Comparison of ENCODE assay signal across 12 cellular contexts in genomic region chr19:7393459-7393858, GRCh38. TPM values are rescaled to one million over a fixed set of nuclear protein-coding genes. Genes with fewer than 3 reads are reported as not detected.
DNase-seq lines count a peak whose midpoint lies in the region; ATAC-seq and TF ChIP-seq lines count a peak whose summit lies in the region.
"Had no signal": no experiment of that assay in that cellular context is flagged by ENCODE, and none has a peak within 500 bp of the region (broad histone marks: within the 10 kb centered on the region; RNA-seq: fewer than 3 reads in every experiment).

No MANE protein-coding gene starts in this region.

- no peaks in the 10 kb centered on the region for H3K27me3 ChIP-seq in CD4-positive, CD25-positive, alpha-beta regulatory T cell (ENCODE audit: control insufficient read depth, insufficient read depth, low read length)
- H3K27me3 ChIP-seq in GM23338 (ENCODE audit: insufficient read depth) = no peaks in the 10 kb centered on the region

- no peak for TF ChIP-seq CTCF in GM23338 (conservative IDR thresholded peaks at IDR 0.05; ENCODE audit: low read depth in 2 of 2)

- no peaks in the 10 kb centered on the region for H3F3A ChIP-seq in GM23338 (replicated peaks; ENCODE audit: low read depth)

- no peak for ATAC-seq in CD4-positive, CD25-positive, alpha-beta regulatory T cell (ENCODE audit: low read depth in 2 of 2)
- ATAC-seq in GM23338 (no peak), HG03159 (IDR thresholded peaks at IDR 0.05; ENCODE audit: unreplicated experiment) (no peak)
- ATAC-seq in naive thymus-derived CD8-positive, alpha-beta T cell = peak in 1 of 2 donors; percentile 1

- H3K36me3 Mint-ChIP-seq in CD4-positive, CD25-positive, alpha-beta regulatory T cell = peaks cover 8% of the 10 kb centered on the region
- no peaks in the 10 kb centered on the region for H3K36me3 Mint-ChIP-seq in GM23338 (ENCODE audit: low read depth)
- peaks cover 6% of the 10 kb centered on the region for H3K36me3 Mint-ChIP-seq in activated T-helper 2 cell treated with anti-CD3 and anti-CD28 coated beads, Interferon-gamma antibody, Interleukin-2, Interleukin-4, amounts not matched to agents 10 μg/mL and 5 μg/mL and 100 μg/mL, durations not matched to agents 14 hours and 24 hours and 36 hours (ENCODE audit: low read depth)
- peaks cover 0 to 66% (median 9%) of the 10 kb centered on the region in 3 donors for H3K36me3 Mint-ChIP-seq in naive thymus-derived CD8-positive, alpha-beta T cell

- peaks cover 0 to 54% (median 28%) of the 10 kb centered on the region in 4 donors for H3K4me1 Mint-ChIP-seq in CD4-positive, CD25-positive, alpha-beta regulatory T cell
- H3K4me1 Mint-ChIP-seq in GM23338 = peaks cover 5% of the 10 kb centered on the region
- H3K4me1 Mint-ChIP-seq in activated T-helper 2 cell treated with anti-CD3 and anti-CD28 coated beads, Interferon-gamma antibody, Interleukin-2, Interleukin-4, amounts not matched to agents 10 μg/mL and 5 μg/mL and 100 μg/mL, durations not matched to agents 14 hours and 24 hours and 36 hours (ENCODE audit: low read depth) = peaks cover 10% of the 10 kb centered on the region
- peaks cover 13 to 53% (median 36%) of the 10 kb centered on the region in 4 donors for H3K4me1 Mint-ChIP-seq in naive thymus-derived CD8-positive, alpha-beta T cell

- no peaks in the 10 kb centered on the region for H3K9me3 Mint-ChIP-seq in CD4-positive, CD25-positive, alpha-beta regulatory T cell
- H3K9me3 Mint-ChIP-seq in GM23338 = no peaks in the 10 kb centered on the region
- no peaks in the 10 kb centered on the region for H3K9me3 Mint-ChIP-seq in activated T-helper 2 cell treated with anti-CD3 and anti-CD28 coated beads, Interferon-gamma antibody, Interleukin-2, Interleukin-4, amounts not matched to agents 10 μg/mL and 5 μg/mL and 100 μg/mL, durations not matched to agents 14 hours and 24 hours and 36 hours
- no peaks in the 10 kb centered on the region for H3K9me3 Mint-ChIP-seq in naive thymus-derived CD8-positive, alpha-beta T cell

- H3K27ac Mint-ChIP-seq in CD4-positive, CD25-positive, alpha-beta regulatory T cell = peak overlapping the region; percentile 85 to 90 (median 87)
- H3K27ac Mint-ChIP-seq in GM23338 = no peak overlapping the region
- H3K27ac Mint-ChIP-seq in activated T-helper 2 cell treated with anti-CD3 and anti-CD28 coated beads, Interferon-gamma antibody, Interleukin-2, Interleukin-4, amounts not matched to agents 10 μg/mL and 5 μg/mL and 100 μg/mL, durations not matched to agents 14 hours and 24 hours and 36 hours = peak overlapping the region; percentile 10
- H3K27ac Mint-ChIP-seq in naive thymus-derived CD8-positive, alpha-beta T cell = peak overlapping the region in 9 of 10 donors; percentile 45 to 91 (median 76)

- H3K27ac ChIP-seq in CD4-positive, CD25-positive, alpha-beta regulatory T cell (ENCODE audit: insufficient read depth, low read length, poor library complexity, severe bottlenecking) = peak overlapping the region; percentile 73
- H3K27ac ChIP-seq in GM23338 (ENCODE audit: low read depth) = no peak overlapping the region

- H3K4me1 ChIP-seq in CD4-positive, CD25-positive, alpha-beta regulatory T cell (ENCODE audit: control insufficient read depth, insufficient read depth, low read length, poor library complexity, severe bottlenecking) = peaks cover 35% of the 10 kb centered on the region
- H3K4me1 ChIP-seq in GM23338 (ENCODE audit: insufficient read depth) = peaks cover 6% of the 10 kb centered on the region

- H4K20me1 ChIP-seq in GM23338 (replicated peaks; ENCODE audit: insufficient read depth) = no peaks in the 10 kb centered on the region; the same call in none of the 2 replicates

- no peaks in the 10 kb centered on the region for H3K9me2 ChIP-seq in GM23338 (ENCODE audit: insufficient read depth)

- H3K4me2 ChIP-seq in GM23338 = no peak overlapping the region

- intact Hi-C loops in activated T-helper 2 cell treated with anti-CD3 and anti-CD28 coated beads, Interferon-gamma antibody, Interleukin-2, Interleukin-4, amounts not matched to agents 10 μg/mL and 5 μg/mL and 100 μg/mL, durations not matched to agents 14 hours and 24 hours and 36 hours (cut with micrococcal nuclease) = loop anchor here (10.0 kb wide), 1 partner anchor 111 kb away; no protein-coding TSS in a partner anchor

- DNase-seq in CD4-positive, CD25-positive, alpha-beta regulatory T cell = no peak
- DNase-seq in GM23338 (ENCODE audit: low spot score) (no peak), NCI-H1417 treated with DMSO at 0.1 percent for 48 hours (lab: John Stamatoyannopoulos, UW) (no peak), foreskin melanocyte (no peak), NCI-H1930 (lab: John Stamatoyannopoulos, UW) (no peak)
- no peak for DNase-seq in activated T-helper 2 cell treated with anti-CD3 and anti-CD28 coated beads, Interferon-gamma antibody, Interleukin-2, Interleukin-4, amounts not matched to agents 10 μg/mL and 5 μg/mL and 100 μg/mL, durations not matched to agents 14 hours and 24 hours and 36 hours (ENCODE audit: low spot score)
- no peak for DNase-seq in naive thymus-derived CD8-positive, alpha-beta T cell
- DNase-seq: islet precursor cell, NCI-H2107, NCI-H774, SHP77 had no signal

- H3K4me3 Mint-ChIP-seq in CD4-positive, CD25-positive, alpha-beta regulatory T cell = peak overlapping the region; percentile 28 to 90 (median 82)
- peak overlapping the region; percentile 55 for H3K4me3 Mint-ChIP-seq in GM23338
- peak overlapping the region; percentile 87 for H3K4me3 Mint-ChIP-seq in activated T-helper 2 cell treated with anti-CD3 and anti-CD28 coated beads, Interferon-gamma antibody, Interleukin-2, Interleukin-4, amounts not matched to agents 10 μg/mL and 5 μg/mL and 100 μg/mL, durations not matched to agents 14 hours and 24 hours and 36 hours (ENCODE audit: low read depth)
- H3K4me3 Mint-ChIP-seq in naive thymus-derived CD8-positive, alpha-beta T cell = peak overlapping the region; percentile 16 to 90 (median 62)

- no peaks in the 10 kb centered on the region for H3K27me3 Mint-ChIP-seq in CD4-positive, CD25-positive, alpha-beta regulatory T cell
- peaks cover 3% of the 10 kb centered on the region for H3K27me3 Mint-ChIP-seq in GM23338 (ENCODE audit: insufficient read depth, low read depth, poor library complexity)
- H3K27me3 Mint-ChIP-seq in activated T-helper 2 cell treated with anti-CD3 and anti-CD28 coated beads, Interferon-gamma antibody, Interleukin-2, Interleukin-4, amounts not matched to agents 10 μg/mL and 5 μg/mL and 100 μg/mL, durations not matched to agents 14 hours and 24 hours and 36 hours (ENCODE audit: low read depth) = no peaks in the 10 kb centered on the region
- no peaks in the 10 kb centered on the region for H3K27me3 Mint-ChIP-seq in naive thymus-derived CD8-positive, alpha-beta T cell

- peaks cover 34% of the 10 kb centered on the region for H3K79me2 ChIP-seq in GM23338 (replicated peaks; ENCODE audit: insufficient read depth)

- POLR2A ChIA-PET in naive thymus-derived CD8-positive, alpha-beta T cell (lab: Charles Lee) = interaction anchor here (0.6 to 5.2 kb wide), 6 partner anchors 14 to 48 kb away, joined by 3 to 40 read pairs (median 4); partner anchors contain the start of gene ARHGEF18

- H3K9me3 ChIP-seq in CD4-positive, CD25-positive, alpha-beta regulatory T cell (ENCODE audit: control insufficient read depth in 2 of 2, low read length in 2 of 2) = no peaks in the 10 kb centered on the region

- H3K4me3 ChIP-seq in CD4-positive, CD25-positive, alpha-beta regulatory T cell (ENCODE audit: low read depth, low read length) = no peak overlapping the region
- H3K4me3 ChIP-seq in GM23338 = no peak overlapping the region

- no peak overlapping the region for H2AFZ ChIP-seq in GM23338

- peaks cover 30% of the 10 kb centered on the region for H3K36me3 ChIP-seq in CD4-positive, CD25-positive, alpha-beta regulatory T cell (ENCODE audit: control insufficient read depth, insufficient read depth, low read length)
- no peaks in the 10 kb centered on the region for H3K36me3 ChIP-seq in GM23338 (ENCODE audit: insufficient read depth)

TF ChIP-seq in GM23338, 12 proteins besides CTCF, POLR2A, EP300 and RAD21 (continues in another document):
- TF ChIP-seq ZNF114 (CRISPR knock-in tag; IDR thresholded peaks at IDR 0.05) = no peak
- TF ChIP-seq EZH2 (IDR thresholded peaks at IDR 0.05; ENCODE audit: low read depth, unreplicated experiment) = no peak
- TF ChIP-seq ZNF331 (CRISPR knock-in tag; IDR thresholded peaks at IDR 0.05; ENCODE audit: low read depth) = no peak
- TF ChIP-seq JUNB (IDR thresholded peaks at IDR 0.05; ENCODE audit: unreplicated experiment) = no peak
- no peak for TF ChIP-seq POLR2AphosphoS5 (IDR thresholded peaks at IDR 0.05; ENCODE audit: low read depth)
- no peak for TF ChIP-seq ETS1 (IDR thresholded peaks at IDR 0.05)

RNA-seq across cellular contexts. Expression of gene ARHGEF18, which starts 44.7 kb away (rescaled TPM):
- 155 TPM for total RNA-seq in CD4-positive, CD25-positive, alpha-beta regulatory T cell
- 1 to 10 TPM; 2.5 to 7.1 (median 4.0) TPM for polyA plus RNA-seq in CD4-positive, CD25-positive, alpha-beta regulatory T cell
- 44.0 and 47.6 TPM in 2 replicates for total RNA-seq in GM23338 (2014; rRNA removed; shearing (Covaris generic))
- 12.8 and 14.6 TPM in 2 replicates for polyA plus RNA-seq in GM23338 (2016; fragmentation: Nextera tagmentation; extraction: Ambion mirVana)
- total RNA-seq in activated T-helper 2 cell treated with anti-CD3 and anti-CD28 coated beads, Interferon-gamma antibody, Interleukin-2, Interleukin-4, amounts not matched to agents 10 μg/mL and 5 μg/mL and 100 μg/mL, durations not matched to agents 14 hours and 24 hours and 36 hours = 42.5 and 44.4 TPM in 2 replicates
- 100 to 1,000 TPM; 118 to 140 TPM for total RNA-seq in naive thymus-derived CD8-positive, alpha-beta T cell
- polyA plus RNA-seq in naive thymus-derived CD8-positive, alpha-beta T cell = 10 to 100 TPM in 1 of 3 donors, 1 to 10 TPM in 2; 3.2 to 10.6 (median 5.6) TPM
